In genomic region chr1:5977494-5978444, GRCh38 we compare ENCODE assay signal across 1 cellular context.
TF ChIP-seq lines count a peak whose summit lies in the region.

No MANE protein-coding gene starts in this region.

TF ChIP-seq in K562, 482 proteins besides CTCF, POLR2A, EP300 and RAD21:
- TF ChIP-seq GTF2E2 (tag; IDR thresholded peaks at IDR 0.05), result no peak
- TF ChIP-seq SMARCB1 (IDR thresholded peaks at IDR 0.05; ENCODE audit: insufficient read length, low read depth), result no peak
- TF ChIP-seq HNRNPK (IDR thresholded peaks at IDR 0.05; ENCODE audit: low read depth, low read length, poor library complexity, severe bottlenecking), result peak; percentile 81
- TF ChIP-seq CREBBP (IDR thresholded peaks at IDR 0.05; ENCODE audit: low read depth, low read length), result no peak
- TF ChIP-seq U2AF2 (optimal IDR thresholded peaks at IDR 0.05; ENCODE audit: low read depth, low read length), result no peak
- no peak for TF ChIP-seq SP1 (CRISPR knock-in tag; IDR thresholded peaks at IDR 0.05)
